ENCODE assay signal across 1 cellular context in genomic region chr4:24568425-24568824, GRCh38.
TF ChIP-seq lines count a peak whose summit lies in the region.

No MANE protein-coding gene starts in this region.

TF ChIP-seq in H1, 55 proteins besides CTCF, POLR2A, EP300 and RAD21:
- TF ChIP-seq JUN (IDR thresholded peaks at IDR 0.05; ENCODE audit: low read depth, low read length), result no peak
- TF ChIP-seq CTBP2 (IDR thresholded peaks at IDR 0.05; ENCODE audit: borderline replicate concordance, insufficient read depth, insufficient read length, low read length), result no peak
- TF ChIP-seq TEAD4 (IDR thresholded peaks at IDR 0.05; ENCODE audit: low read depth, low read length), result no peak
- no peak for TF ChIP-seq SIX5 (IDR thresholded peaks at IDR 0.05; ENCODE audit: low read depth, low read length)
- TF ChIP-seq HDAC2 (IDR thresholded peaks at IDR 0.05; ENCODE audit: borderline replicate concordance in 1 of 2, low read depth in 2 of 2, low read length in 2 of 2), result no peak
- TF ChIP-seq CREB1 (IDR thresholded peaks at IDR 0.05), result no peak
- no peak for TF ChIP-seq BRCA1 (IDR thresholded peaks at IDR 0.05; ENCODE audit: low read depth, low read length)
- no peak for TF ChIP-seq KDM5A (IDR thresholded peaks at IDR 0.05; ENCODE audit: low read length)
- TF ChIP-seq TAF1 (IDR thresholded peaks at IDR 0.05; ENCODE audit: low read depth, low read length), result no peak
- TF ChIP-seq POLR2AphosphoS5 (IDR thresholded peaks at IDR 0.05; ENCODE audit: low read depth, low read length), result no peak
- no peak for TF ChIP-seq POU5F1 (IDR thresholded peaks at IDR 0.05; ENCODE audit: low read depth, low read length)
- TF ChIP-seq USF2 (IDR thresholded peaks at IDR 0.05; ENCODE audit: low read length), result no peak
- TF ChIP-seq RBBP5 (IDR thresholded peaks at IDR 0.05; ENCODE audit: borderline replicate concordance, low read depth, low read length), result no peak
- TF ChIP-seq ZNF274 (IDR thresholded peaks at IDR 0.05; ENCODE audit: borderline replicate concordance, extremely low read depth, low read length), result no peak
- no peak for TF ChIP-seq SIRT6 (IDR thresholded peaks at IDR 0.05; ENCODE audit: low read length)
- no peak for TF ChIP-seq SP1 (IDR thresholded peaks at IDR 0.05; ENCODE audit: low read depth, low read length)
- no peak for TF ChIP-seq EZH2 (IDR thresholded peaks at IDR 0.05; ENCODE audit: low read depth, low read length, severe bottlenecking)
